22 cellular contexts compared by ENCODE assay signal in genomic region chr7:131636092-131636491, GRCh38.
DNase-seq lines count a peak whose midpoint lies in the region; ATAC-seq and TF ChIP-seq lines count a peak whose summit lies in the region.
"Had no signal": no experiment of that assay in that cellular context is flagged by ENCODE, and none has a peak within 500 bp of the region (broad histone marks: within the 10 kb centered on the region; RNA-seq: fewer than 3 reads in every experiment).

No MANE protein-coding gene starts in this region.

- peaks cover 4% of the 10 kb centered on the region for H3K9me3 Mint-ChIP-seq in WTC11
- H3K9me3 Mint-ChIP-seq: CD8-positive, alpha-beta T cell; GM23338 had no signal

- H3K4me3 Mint-ChIP-seq in WTC11: no peak overlapping the region
- H3K4me3 Mint-ChIP-seq: CD8-positive, alpha-beta T cell; GM23338; IgD-negative memory B cell had no signal

- POLR2A ChIA-PET in WTC11 (lab: Charles Lee): no interaction called here

- peak overlapping the region; percentile 26; the same call in 1 of the 2 replicates for H3K27ac Mint-ChIP-seq in WTC11
- H3K27ac Mint-ChIP-seq: CD8-positive, alpha-beta T cell; GM23338; IgD-negative memory B cell had no signal

- DNase-seq in WTC11 (ENCODE audit: low spot score): no peak
- peak; percentile 70 for DNase-seq in Right ventricle myocardium superior
- peak; percentile 80 to 88 (median 85) for DNase-seq in right cardiac atrium
- DNase-seq in psoas muscle: peak; percentile 47 to 60
- no peak for DNase-seq in NCI-H2081 treated with DMSO at 0.1 percent for 48 hours (lab: John Stamatoyannopoulos, UW)
- no peak for DNase-seq in DMS79 treated with DMSO at 0.1 percent for 48 hours (lab: John Stamatoyannopoulos, UW)
- no peak for DNase-seq in amygdala (lab: John Stamatoyannopoulos, UW)
- no peak for DNase-seq in GM10266 (ENCODE audit: extremely low spot score)
- DNase-seq: AML-193; C1 segment of cervical spinal cord; Calu3; CD8-positive, alpha-beta T cell; DMS153; MV-4-11; NCI-H1105 treated with DMSO at 0.1 percent for 48 hours; NCI-H2029 treated with DMSO at 0.1 percent for 48 hours; NCI-H2171; NCI-H524 treated with DMSO at 0.1 percent for 48 hours; NCI-H82; Peyer's patch had no signal

- H3K27ac ChIP-seq in right cardiac atrium (ENCODE audit: low read length) (no peak overlapping the region), psoas muscle (no peak overlapping the region)
- H3K27ac ChIP-seq: Peyer's patch had no signal

- H3K36me3 ChIP-seq in psoas muscle (ENCODE audit: insufficient read depth in 1 of 2, low read depth in 1 of 2): no peaks in the 10 kb centered on the region
- H3K36me3 ChIP-seq: Peyer's patch had no signal

- no peaks in the 10 kb centered on the region; the same call in 1 of the 2 replicates for H3K36me3 Mint-ChIP-seq in WTC11
- H3K36me3 Mint-ChIP-seq: CD8-positive, alpha-beta T cell had no signal

- H3K4me1 ChIP-seq in right cardiac atrium (ENCODE audit: control insufficient read depth, insufficient read depth, low read length): peaks cover 7% of the 10 kb centered on the region
- no peaks in the 10 kb centered on the region for H3K4me1 ChIP-seq in psoas muscle
- H3K4me1 ChIP-seq: Peyer's patch had no signal

- CTCF ChIA-PET in WTC11 (lab: Charles Lee): interaction anchor here (0.8 to 1.4 kb wide), 3 partner anchors 11 to 90 kb away, joined by 4 to 5 read pairs (median 4); no protein-coding TSS in a partner anchor

- no peaks in the 10 kb centered on the region for H3K27me3 ChIP-seq in right cardiac atrium (ENCODE audit: control insufficient read depth, insufficient read depth)
- no peaks in the 10 kb centered on the region for H3K27me3 ChIP-seq in psoas muscle (ENCODE audit: insufficient read depth in 3 of 3, low read length in 2 of 3)
- H3K27me3 ChIP-seq: Peyer's patch had no signal

- H3K9me3 ChIP-seq in right cardiac atrium (ENCODE audit: control insufficient read depth, low read length) (no peaks in the 10 kb centered on the region), psoas muscle (no peaks in the 10 kb centered on the region)
- H3K9me3 ChIP-seq: Peyer's patch had no signal

- H3K4me3 ChIP-seq in right cardiac atrium (ENCODE audit: low read length): no peak overlapping the region
- no peak overlapping the region for H3K4me3 ChIP-seq in psoas muscle
- H3K4me3 ChIP-seq: GM23338, Peyer's patch had no signal

- peaks cover 22% of the 10 kb centered on the region for H3K27me3 Mint-ChIP-seq in WTC11 (ENCODE audit: low read depth)

- peaks cover 40% of the 10 kb centered on the region for H3K4me1 Mint-ChIP-seq in WTC11
- H3K4me1 Mint-ChIP-seq: IgD-negative memory B cell had no signal

- no peak for ATAC-seq in WTC11
- ATAC-seq in Right ventricle myocardium superior (ENCODE audit: poor library complexity): peak; percentile 66
- peak; percentile 90 to 92 for ATAC-seq in right cardiac atrium
- ATAC-seq in psoas muscle: peak in 1 of 4 donors; percentile 17
- ATAC-seq: CD8-positive, alpha-beta T cell; GM23338 had no signal

- intact Hi-C loops in Right ventricle myocardium superior (cut with DNase I): no loop called here
- intact Hi-C loops in right cardiac atrium (cut with DNase I): no loop called here
- intact Hi-C loops in psoas muscle (cut with DNase I): no loop called here

- 43% methylated on average over 13 of the region's 13 CpGs for WGBS in right cardiac atrium
- WGBS in psoas muscle, 3 donors: 71 to 82% (median 77%) methylated on average over 13 of the region's 13 CpGs

- no peak for TF ChIP-seq CTCF in WTC11 (IDR thresholded peaks at IDR 0.05)
- TF ChIP-seq CTCF in psoas muscle (IDR thresholded peaks at IDR 0.05): no peak
- no peak for TF ChIP-seq CTCF in GM10266 (IDR thresholded peaks at IDR 0.05; ENCODE audit: control insufficient read depth, insufficient read depth, low read depth, missing control alignments)

TF ChIP-seq in WTC11, 78 proteins besides CTCF, POLR2A, EP300 and RAD21 (continues in another document):
- TF ChIP-seq STAT6 (CRISPR knock-in tag; conservative IDR thresholded peaks at IDR 0.05; ENCODE audit: low read depth): no peak
- no peak for TF ChIP-seq ZNF425 (CRISPR knock-in tag; conservative IDR thresholded peaks at IDR 0.05)
- no peak for TF ChIP-seq PREB (CRISPR knock-in tag; IDR thresholded peaks at IDR 0.05; ENCODE audit: borderline replicate concordance)
- no peak for TF ChIP-seq TEAD1 (CRISPR knock-in tag; IDR thresholded peaks at IDR 0.05)
- TF ChIP-seq ZNF396 (CRISPR knock-in tag; IDR thresholded peaks at IDR 0.05; ENCODE audit: borderline replicate concordance): no peak
- TF ChIP-seq, protein P1, sequence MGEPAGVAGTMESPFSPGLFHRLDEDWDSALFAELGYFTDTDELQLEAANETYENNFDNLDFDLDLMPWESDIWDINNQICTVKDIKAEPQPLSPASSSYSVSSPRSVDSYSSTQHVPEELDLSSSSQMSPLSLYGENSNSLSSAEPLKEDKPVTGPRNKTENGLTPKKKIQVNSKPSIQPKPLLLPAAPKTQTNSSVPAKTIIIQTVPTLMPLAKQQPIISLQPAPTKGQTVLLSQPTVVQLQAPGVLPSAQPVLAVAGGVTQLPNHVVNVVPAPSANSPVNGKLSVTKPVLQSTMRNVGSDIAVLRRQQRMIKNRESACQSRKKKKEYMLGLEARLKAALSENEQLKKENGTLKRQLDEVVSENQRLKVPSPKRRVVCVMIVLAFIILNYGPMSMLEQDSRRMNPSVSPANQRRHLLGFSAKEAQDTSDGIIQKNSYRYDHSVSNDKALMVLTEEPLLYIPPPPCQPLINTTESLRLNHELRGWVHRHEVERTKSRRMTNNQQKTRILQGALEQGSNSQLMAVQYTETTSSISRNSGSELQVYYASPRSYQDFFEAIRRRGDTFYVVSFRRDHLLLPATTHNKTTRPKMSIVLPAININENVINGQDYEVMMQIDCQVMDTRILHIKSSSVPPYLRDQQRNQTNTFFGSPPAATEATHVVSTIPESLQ (CRISPR knock-in tag; IDR thresholded peaks at IDR 0.05): no peak
- TF ChIP-seq KAT7 (CRISPR knock-in tag; IDR thresholded peaks at IDR 0.05; ENCODE audit: borderline replicate concordance): no peak
- TF ChIP-seq, protein P2, sequence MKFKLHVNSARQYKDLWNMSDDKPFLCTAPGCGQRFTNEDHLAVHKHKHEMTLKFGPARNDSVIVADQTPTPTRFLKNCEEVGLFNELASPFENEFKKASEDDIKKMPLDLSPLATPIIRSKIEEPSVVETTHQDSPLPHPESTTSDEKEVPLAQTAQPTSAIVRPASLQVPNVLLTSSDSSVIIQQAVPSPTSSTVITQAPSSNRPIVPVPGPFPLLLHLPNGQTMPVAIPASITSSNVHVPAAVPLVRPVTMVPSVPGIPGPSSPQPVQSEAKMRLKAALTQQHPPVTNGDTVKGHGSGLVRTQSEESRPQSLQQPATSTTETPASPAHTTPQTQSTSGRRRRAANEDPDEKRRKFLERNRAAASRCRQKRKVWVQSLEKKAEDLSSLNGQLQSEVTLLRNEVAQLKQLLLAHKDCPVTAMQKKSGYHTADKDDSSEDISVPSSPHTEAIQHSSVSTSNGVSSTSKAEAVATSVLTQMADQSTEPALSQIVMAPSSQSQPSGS (CRISPR knock-in tag; IDR thresholded peaks at IDR 0.05; ENCODE audit: borderline replicate concordance, low read depth): no peak
- TF ChIP-seq ZNF219 (CRISPR knock-in tag; IDR thresholded peaks at IDR 0.05; ENCODE audit: borderline replicate concordance): no peak
- TF ChIP-seq NR1H2 (CRISPR knock-in tag; IDR thresholded peaks at IDR 0.05): no peak
- no peak for TF ChIP-seq SOX15 (CRISPR knock-in tag; IDR thresholded peaks at IDR 0.05)
- TF ChIP-seq SMAD4 (CRISPR knock-in tag; IDR thresholded peaks at IDR 0.05): no peak

Comparison
In these comparisons a context has a peak if more than half of its experiments do, and no peak if none do; other contexts are left out.
1. DNase-seq: peak in Right ventricle myocardium superior (single experiment), right cardiac atrium (3 of 3) and psoas muscle (2 of 2); none in WTC11 (single experiment), NCI-H2081 treated with DMSO at 0.1 percent for 48 hours (single experiment), DMS79 treated with DMSO at 0.1 percent for 48 hours (single experiment), amygdala (0 of 56) and GM10266 (single experiment).